ENCODE assay signal across 25 cellular contexts in genomic region chr1:33270379-33270778, GRCh38. TPM values are rescaled to one million over a fixed set of nuclear protein-coding genes. Genes with fewer than 3 reads are reported as not detected.
DNase-seq lines count a peak whose midpoint lies in the region; FAIRE-seq and TF ChIP-seq lines count a peak whose summit lies in the region.
"Had no signal": no experiment of that assay in that cellular context is flagged by ENCODE, and none has a peak within 500 bp of the region (broad histone marks: within the 10 kb centered on the region; RNA-seq: fewer than 3 reads in every experiment).

No MANE protein-coding gene starts in this region.

- H3K9me3 ChIP-seq in left ventricle myocardium inferior (replicated peaks) (no peaks in the 10 kb centered on the region), right atrium auricular region (no peaks in the 10 kb centered on the region), osteoblast (ENCODE audit: low read depth, low read length) (no peaks in the 10 kb centered on the region), WERI-Rb-1 (ENCODE audit: severe bottlenecking) (no peaks in the 10 kb centered on the region), adrenal gland (replicated peaks in 1 of 3) (no peaks in the 10 kb centered on the region)
- H3K9me3 ChIP-seq: BE2C, HAP-1 had no signal

- no peak overlapping the region for H2AFZ ChIP-seq in osteoblast (ENCODE audit: low read length)
- H2AFZ ChIP-seq: GM23248 had no signal

- H3K27me3 ChIP-seq in left ventricle myocardium inferior (ENCODE audit: low read depth): no peaks in the 10 kb centered on the region
- no peaks in the 10 kb centered on the region for H3K27me3 ChIP-seq in right atrium auricular region
- H3K27me3 ChIP-seq in bronchial epithelial cell (ENCODE audit: control insufficient read depth, insufficient read depth, low read length): no peaks in the 10 kb centered on the region
- H3K27me3 ChIP-seq in osteoblast (ENCODE audit: insufficient read depth, low read length): no peaks in the 10 kb centered on the region
- H3K27me3 ChIP-seq in WERI-Rb-1 (ENCODE audit: insufficient read depth, low read depth, severe bottlenecking): no peaks in the 10 kb centered on the region
- H3K27me3 ChIP-seq in adrenal gland: no peaks in the 10 kb centered on the region
- H3K27me3 ChIP-seq: BE2C had no signal

- H4K20me1 ChIP-seq in osteoblast (ENCODE audit: insufficient read depth, low read length): peaks cover 71% of the 10 kb centered on the region

- intact Hi-C loops in left ventricle myocardium inferior (cut with micrococcal nuclease) (loop anchor here (10.0 kb wide), 1 partner anchor 46 kb away; no protein-coding TSS in a partner anchor), adrenal gland (cut with DNase I) (loop anchor here in 1 of 2 donors (10.0 kb wide), 1 partner anchor 136 kb away; no protein-coding TSS in a partner anchor)

- DNase-seq in left ventricle myocardium inferior (no peak), right atrium auricular region (ENCODE audit: low spot score) (no peak), bronchial epithelial cell (ENCODE audit: low read depth) (no peak), glutamatergic neuron (no peak), osteoblast (ENCODE audit: insufficient read length, low spot score, missing footprints) (peak; percentile 43), WERI-Rb-1 (no peak), NCI-H69 (lab: John Stamatoyannopoulos, UW) (no peak), adrenal gland (no peak)
- DNase-seq: ACHN; BE2C; C1 segment of cervical spinal cord; CD4-positive, CD25-positive, alpha-beta regulatory T cell; CD8-positive, alpha-beta memory T cell; COR-L47; DMS 273 treated with DMSO at 0.1 percent for 48 hours; DMS53; DND-41; EL; GM23248 had no signal

- TF ChIP-seq CTCF in left ventricle myocardium inferior (IDR thresholded peaks at IDR 0.05; ENCODE audit: borderline replicate concordance) (no peak), right atrium auricular region (IDR thresholded peaks at IDR 0.05) (no peak), bronchial epithelial cell (IDR thresholded peaks at IDR 0.05; ENCODE audit: insufficient read depth, low read length, severe bottlenecking) (no peak), glutamatergic neuron (IDR thresholded peaks at IDR 0.05; ENCODE audit: partially characterized antibody, unreplicated experiment) (no peak), osteoblast (IDR thresholded peaks at IDR 0.05; ENCODE audit: extremely low read depth, low read depth, low read length) (no peak), WERI-Rb-1 (IDR thresholded peaks at IDR 0.05; ENCODE audit: low read depth, low read length) (no peak), adrenal gland (IDR thresholded peaks at IDR 0.05) (no peak)

- peak overlapping the region; percentile 85 for H3K27ac Mint-ChIP-seq in glutamatergic neuron (ENCODE audit: unreplicated experiment)

- FAIRE-seq in bronchial epithelial cell (lab: Jason Lieb, UNC): peak; percentile 50
- FAIRE-seq: A204.1, GM12878 had no signal

- peak overlapping the region; percentile 20 for H3K4me3 Mint-ChIP-seq in glutamatergic neuron (ENCODE audit: unreplicated experiment)
- H3K4me3 Mint-ChIP-seq: CD8-positive, alpha-beta memory T cell had no signal

- 86 to 96% (median 92%) methylated on average over 3 to 5 of the region's 5 CpGs for WGBS in adrenal gland, 4 donors

- no peaks in the 10 kb centered on the region for H3K36me3 Mint-ChIP-seq in glutamatergic neuron (ENCODE audit: unreplicated experiment)

- no peak for TF ChIP-seq POLR2A in adrenal gland (IDR thresholded peaks at IDR 0.05)

- H3K36me3 ChIP-seq in left ventricle myocardium inferior: peaks cover 4% of the 10 kb centered on the region
- peaks cover 9% of the 10 kb centered on the region for H3K36me3 ChIP-seq in right atrium auricular region
- H3K36me3 ChIP-seq in bronchial epithelial cell (ENCODE audit: control insufficient read depth, insufficient read depth, low read length): peaks cover 5% of the 10 kb centered on the region
- H3K36me3 ChIP-seq in osteoblast (ENCODE audit: insufficient read depth, low read length): peaks cover 6% of the 10 kb centered on the region
- peaks cover 28% of the 10 kb centered on the region for H3K36me3 ChIP-seq in WERI-Rb-1
- H3K36me3 ChIP-seq in adrenal gland (replicated peaks in 1 of 2): no peaks in the 10 kb centered on the region
- H3K36me3 ChIP-seq: BE2C had no signal

- no peak overlapping the region for H3K4me2 ChIP-seq in osteoblast (ENCODE audit: insufficient read depth, low read length)

- H3K4me1 ChIP-seq in left ventricle myocardium inferior (peaks cover 86% of the 10 kb centered on the region), right atrium auricular region (peaks cover 0 to 61% of the 10 kb centered on the region in 2 donors), osteoblast (ENCODE audit: insufficient read depth, low read length) (no peaks in the 10 kb centered on the region), adrenal gland (replicated peaks in 1 of 2) (peaks cover 5 to 6% of the 10 kb centered on the region in 2 donors)
- H3K4me1 ChIP-seq: BE2C, HAP-1 had no signal

- H3K27me3 Mint-ChIP-seq in glutamatergic neuron (ENCODE audit: unreplicated experiment): peaks cover 11% of the 10 kb centered on the region
- H3K27me3 Mint-ChIP-seq: CD4-positive, CD25-positive, alpha-beta regulatory T cell; CD8-positive, alpha-beta memory T cell had no signal

- H3K9me3 Mint-ChIP-seq in glutamatergic neuron (ENCODE audit: unreplicated experiment): peaks cover 22% of the 10 kb centered on the region
- H3K9me3 Mint-ChIP-seq: CD4-positive, CD25-positive, alpha-beta regulatory T cell; CD8-positive, alpha-beta memory T cell had no signal

- H3K4me3 ChIP-seq in left ventricle myocardium inferior (no peak overlapping the region), right atrium auricular region (no peak overlapping the region), bronchial epithelial cell (ENCODE audit: low read depth, low read length) (no peak overlapping the region), osteoblast (ENCODE audit: insufficient read depth, low read length) (no peak overlapping the region), WERI-Rb-1 (ENCODE audit: low read depth, low read length) (no peak overlapping the region), adrenal gland (no peak overlapping the region)
- H3K4me3 ChIP-seq: GM12878, GM23248, HAP-1 had no signal

- H3K27ac ChIP-seq in left ventricle myocardium inferior (replicated peaks): peak overlapping the region; percentile 18
- no peak overlapping the region for H3K27ac ChIP-seq in right atrium auricular region
- no peak overlapping the region for H3K27ac ChIP-seq in osteoblast (ENCODE audit: low read depth, low read length)
- H3K27ac ChIP-seq in WERI-Rb-1: no peak overlapping the region
- H3K27ac ChIP-seq in adrenal gland: no peak overlapping the region
- H3K27ac ChIP-seq: GM23248 had no signal

- H3K4me1 Mint-ChIP-seq in glutamatergic neuron (ENCODE audit: low read depth, unreplicated experiment): peaks cover 52% of the 10 kb centered on the region

- peaks cover 55% of the 10 kb centered on the region for H3K79me2 ChIP-seq in osteoblast (ENCODE audit: insufficient read depth, low read length)

RNA-seq across cellular contexts. Expression of gene ZNF362, which starts 14.1 kb away (rescaled TPM):
- total RNA-seq in left ventricle myocardium inferior: 32.4 TPM
- total RNA-seq in right atrium auricular region: 10 to 100 TPM; 23.5 to 50.5 TPM
- 0.51 and 1.1 TPM in 2 replicates for total RNA-seq in bronchial epithelial cell
- 69.8 TPM for total RNA-seq in glutamatergic neuron (ENCODE audit: unreplicated experiment)
- 13.4 and 18.9 TPM in 2 replicates for total RNA-seq in osteoblast
- total RNA-seq in adrenal gland: 10 to 100 TPM; 16.4 to 36.7 (median 25.6) TPM
- 10 to 100 TPM in 2 of 3 donors, 1 to 10 TPM in 1; 7.8 to 37.3 (median 23.9) TPM for polyA plus RNA-seq in adrenal gland

RNA-seq across cellular contexts. Expression of gene A3GALT2, which starts 50.5 kb away (rescaled TPM):
- total RNA-seq in left ventricle myocardium inferior (not detected), right atrium auricular region (not detected), bronchial epithelial cell (not detected in 2 replicates), glutamatergic neuron (ENCODE audit: unreplicated experiment) (0.71 TPM), osteoblast (under 0.01 TPM in 1 of 2 replicates, not detected in the other), adrenal gland (under 1 TPM in 1 of 8 donors, not detected in 7; 0.49 TPM)
- polyA plus RNA-seq in adrenal gland: under 1 TPM in 1 of 3 donors, not detected in 2; 0.17 TPM
- total RNA-seq: CD4-positive, CD25-positive, alpha-beta regulatory T cell; CD8-positive, alpha-beta memory T cell; G401; GM12878; GM23248; H4; HT1080 had no signal
- polyA plus RNA-seq: CD4-positive, CD25-positive, alpha-beta regulatory T cell; CD8-positive, alpha-beta memory T cell; GM12878; GM23248 had no signal
